ENCODE assay signal across 11 cellular contexts in the genomic region with DNA sequence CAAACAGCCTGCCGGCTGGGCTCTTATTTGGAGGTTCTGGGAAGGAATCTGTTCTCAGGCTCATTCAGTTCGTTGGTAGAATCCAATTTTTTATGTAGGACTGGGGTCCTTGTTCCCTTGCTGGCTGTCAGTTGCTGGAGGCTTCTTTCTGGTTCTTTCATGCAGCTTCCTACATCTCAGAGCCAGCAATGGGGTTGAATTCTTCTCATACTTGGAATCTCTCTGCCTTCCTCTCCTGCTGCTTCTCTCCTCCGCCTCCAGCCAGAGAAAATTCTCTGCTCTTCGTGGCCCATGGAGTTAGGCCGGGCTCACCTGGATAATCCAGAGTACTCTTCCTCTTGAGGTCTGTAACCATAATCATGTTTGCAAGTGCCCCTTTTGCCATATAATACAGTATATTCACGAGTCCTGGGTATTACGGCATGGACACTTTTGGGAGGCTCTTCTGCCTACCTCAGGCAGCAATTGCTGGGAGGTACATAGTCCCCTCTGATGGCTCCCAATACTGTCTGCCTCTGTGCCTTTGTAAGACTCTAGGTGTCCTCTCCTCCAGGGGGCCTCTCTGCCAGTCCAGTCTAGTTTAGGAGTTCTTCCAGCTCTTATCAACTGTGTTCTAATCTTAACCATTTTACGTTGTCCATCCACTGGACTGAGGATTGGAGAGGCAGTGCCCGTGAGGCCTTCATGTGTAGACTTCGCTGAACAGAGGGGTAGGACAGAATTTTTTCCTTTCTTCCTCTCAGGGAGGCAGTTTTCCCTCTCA. TPM values are rescaled to one million over a fixed set of nuclear protein-coding genes. Genes with fewer than 3 reads are reported as not detected.
DNase-seq lines count a peak whose midpoint lies in the region; TF ChIP-seq lines count a peak whose summit lies in the region.
"Had no signal": no experiment of that assay in that cellular context is flagged by ENCODE, and none has a peak within 500 bp of the region (broad histone marks: within the 10 kb centered on the region; RNA-seq: fewer than 3 reads in every experiment).

No MANE protein-coding gene starts in this region.

- in situ Hi-C loops in astrocyte of the cerebellum (cut with HindIII; ENCODE audit: low sequenced_read_pairs): no loop called here
- in situ Hi-C loops in KBM-7 (cut with MboI; ENCODE audit: low pct_unique_long_range_greater_than_20kb, low sequenced_read_pairs): no loop called here

- no peaks in the 10 kb centered on the region for H3K9me3 ChIP-seq in BE2C
- H3K9me3 ChIP-seq in mucosa of stomach (ENCODE audit: control insufficient read depth, low read length): no peaks in the 10 kb centered on the region
- H3K9me3 ChIP-seq in adrenal gland (replicated peaks in 1 of 3): peaks cover 0 to 7% (median 0%) of the 10 kb centered on the region in 3 donors
- H3K9me3 ChIP-seq: upper lobe of right lung had no signal

- 83 to 88% (median 85%) methylated on average over 10 of the region's 10 CpGs for WGBS in adrenal gland, 4 donors

- DNase-seq in BE2C (no peak), HFFc6 (no peak), astrocyte of the cerebellum (ENCODE audit: low read depth) (no peak), NCI-H2227 (lab: John Stamatoyannopoulos, UW; ENCODE audit: unreplicated experiment) (no peak), KBM-7 (no peak), HK-2 (ENCODE audit: unreplicated experiment) (no peak), adrenal gland (no peak)
- DNase-seq: activated gamma-delta T cell; stimulated activated CD4-positive, alpha-beta T cell treated with anti-CD3 and anti-CD28 coated beads, Interleukin-2, amount 100 ng/mL, for 48 hours; upper lobe of right lung had no signal

- H3K4me1 ChIP-seq in BE2C (no peaks in the 10 kb centered on the region; the same call in 1 of the 2 replicates), mucosa of stomach (ENCODE audit: control insufficient read depth, insufficient read depth, low read length) (peaks cover 39% of the 10 kb centered on the region), adrenal gland (replicated peaks in 1 of 2) (peaks cover 9 to 35% of the 10 kb centered on the region in 2 donors)

- peak overlapping the region; percentile 55; the same call in 1 of the 2 replicates for H3K27ac Mint-ChIP-seq in HFFc6

- H3K9me3 Mint-ChIP-seq in HFFc6: peaks cover 5% of the 10 kb centered on the region; the same call in 1 of the 2 replicates

- TF ChIP-seq POLR2A in adrenal gland (IDR thresholded peaks at IDR 0.05): no peak

- no peak for TF ChIP-seq CTCF in BE2C (IDR thresholded peaks at IDR 0.05; ENCODE audit: low read depth, low read length)
- TF ChIP-seq CTCF in HFFc6 (IDR thresholded peaks at IDR 0.05): no peak
- no peak for TF ChIP-seq CTCF in astrocyte of the cerebellum (IDR thresholded peaks at IDR 0.05; ENCODE audit: low read depth, low read length, missing control alignments)
- TF ChIP-seq CTCF in adrenal gland (IDR thresholded peaks at IDR 0.05): no peak

- peaks cover 54% of the 10 kb centered on the region for H3K4me1 Mint-ChIP-seq in HFFc6 (ENCODE audit: low read depth)

- no peaks in the 10 kb centered on the region for H3K27me3 Mint-ChIP-seq in HFFc6 (ENCODE audit: insufficient read depth)

- no peaks in the 10 kb centered on the region for H3K27me3 ChIP-seq in BE2C
- H3K27me3 ChIP-seq in mucosa of stomach (ENCODE audit: control insufficient read depth, insufficient read depth, low read length): no peaks in the 10 kb centered on the region
- no peaks in the 10 kb centered on the region for H3K27me3 ChIP-seq in adrenal gland
- H3K27me3 ChIP-seq: upper lobe of right lung had no signal

- H3K4me3 Mint-ChIP-seq in HFFc6: peak overlapping the region; percentile 96

- no peak overlapping the region for H3K27ac ChIP-seq in adrenal gland
- H3K27ac ChIP-seq: upper lobe of right lung had no signal

- H3K36me3 Mint-ChIP-seq in HFFc6 (ENCODE audit: low read depth): peaks cover 9% of the 10 kb centered on the region

- H3K4me3 ChIP-seq in BE2C (ENCODE audit: low read depth, low read length) (peak overlapping the region; percentile 96), astrocyte of the cerebellum (ENCODE audit: low read depth, low read length) (peak overlapping the region; percentile 96), mucosa of stomach (ENCODE audit: low read length) (no peak overlapping the region), adrenal gland (no peak overlapping the region)

- H3K36me3 ChIP-seq in BE2C: peaks cover 12% of the 10 kb centered on the region
- H3K36me3 ChIP-seq in mucosa of stomach (ENCODE audit: control insufficient read depth, insufficient read depth, low read length): no peaks in the 10 kb centered on the region
- peaks cover 0 to 2% of the 10 kb centered on the region in 2 donors for H3K36me3 ChIP-seq in adrenal gland (replicated peaks in 1 of 2)

- intact Hi-C loops in adrenal gland (cut with DNase I): no loop called here

- H3K9ac ChIP-seq in mucosa of stomach (ENCODE audit: low read length): peak overlapping the region; percentile 2

RNA-seq across cellular contexts. Expression of gene TRMT44, which starts 2.2 kb away (rescaled TPM):
- 14.8 TPM for polyA plus RNA-seq in BE2C (2012; ENCODE audit: insufficient read depth, insufficient read length, low read depth)
- 10 to 100 TPM in 3 of 6 experiments, 1 to 10 TPM in 3; 8.8 to 10.7 (median 10.0) TPM for total RNA-seq in HFFc6 (2021; fragmentation: NEBNext Ultra II Directional; extraction: Animal tissue kit (Norgen Biotek cat#: 25700))
- 10 to 100 TPM; 10.5 to 26.2 (median 14.9) TPM for total RNA-seq in adrenal gland
- 10 to 100 TPM in 1 of 3 donors, 1 to 10 TPM in 2; 6.0 to 12.9 (median 9.9) TPM for polyA plus RNA-seq in adrenal gland

RNA-seq across cellular contexts. Expression of gene ACOX3, which starts 2.3 kb away (rescaled TPM):
- 3.6 TPM for polyA plus RNA-seq in BE2C (2012; ENCODE audit: insufficient read depth, insufficient read length, low read depth)
- total RNA-seq in HFFc6 (2021; fragmentation: NEBNext Ultra II Directional; extraction: Animal tissue kit (Norgen Biotek cat#: 25700)): 10 to 100 TPM; 18.6 to 23.2 (median 19.9) TPM
- 10 to 100 TPM; 24.3 to 44.2 (median 26.3) TPM for total RNA-seq in adrenal gland
- 10 to 100 TPM; 10.4 to 29.4 (median 27.3) TPM for polyA plus RNA-seq in adrenal gland

Comparison
In these comparisons a context has a peak if more than half of its experiments do, and no peak if none do; other contexts are left out.
1. H3K4me3 ChIP-seq: peak in BE2C (single experiment) and astrocyte of the cerebellum (single experiment); none in mucosa of stomach (single experiment) and adrenal gland (0 of 4).